2 cellular contexts compared by ENCODE assay signal in the genomic region with DNA sequence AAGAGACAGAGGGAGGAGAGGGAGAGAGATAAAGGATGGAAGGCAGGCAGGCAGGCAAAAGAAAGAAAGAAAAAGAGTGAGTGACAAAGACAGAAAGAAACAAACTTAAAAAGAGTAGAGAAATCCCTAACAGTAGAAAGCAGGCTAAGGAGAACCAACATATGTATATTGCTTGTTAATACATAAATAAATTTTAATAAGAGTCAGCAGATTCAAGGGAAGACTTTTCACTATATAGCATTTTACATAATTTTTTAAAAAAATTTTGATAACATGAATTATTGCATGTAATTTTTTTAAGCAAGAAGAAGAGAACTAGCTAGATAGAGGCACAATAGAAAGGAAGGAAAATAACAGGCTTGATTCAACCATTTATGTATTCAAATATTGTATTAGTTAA.
TF ChIP-seq lines count a peak whose summit lies in the region.

No MANE protein-coding gene starts in this region.

TF ChIP-seq in SK-N-SH, 30 proteins besides CTCF, POLR2A, EP300 and RAD21 (continued from another document):
- no peak for TF ChIP-seq ZBTB33 (IDR thresholded peaks at IDR 0.05; ENCODE audit: borderline replicate concordance, low read depth)
- no peak for TF ChIP-seq TAF1 (IDR thresholded peaks at IDR 0.05; ENCODE audit: borderline replicate concordance, low read depth, low read length)
- no peak for TF ChIP-seq RCOR1 (IDR thresholded peaks at IDR 0.05; ENCODE audit: low read length)
- TF ChIP-seq TCF12 (IDR thresholded peaks at IDR 0.05): no peak
- no peak for TF ChIP-seq MXI1 (IDR thresholded peaks at IDR 0.05; ENCODE audit: low read depth, low read length)
- no peak for TF ChIP-seq IRF3 (IDR thresholded peaks at IDR 0.05; ENCODE audit: low read depth, low read length)
- TF ChIP-seq FOSL2 (IDR thresholded peaks at IDR 0.05; ENCODE audit: borderline replicate concordance, low read depth): no peak
TF ChIP-seq in SK-N-SH: peak in this region for 0.

TF ChIP-seq in SK-N-SH treated with all-trans-retinoic acid at 6 μM for 48 hours, 23 proteins besides CTCF, POLR2A, EP300 and RAD21 (continued from another document):
- TF ChIP-seq BACH2 (CRISPR knock-in tag; IDR thresholded peaks at IDR 0.05; ENCODE audit: borderline replicate concordance) (no peak), ZNF8 (CRISPR knock-in tag; IDR thresholded peaks at IDR 0.05) (no peak)
